Comparison of ENCODE assay signal across 27 cellular contexts in the genomic region with DNA sequence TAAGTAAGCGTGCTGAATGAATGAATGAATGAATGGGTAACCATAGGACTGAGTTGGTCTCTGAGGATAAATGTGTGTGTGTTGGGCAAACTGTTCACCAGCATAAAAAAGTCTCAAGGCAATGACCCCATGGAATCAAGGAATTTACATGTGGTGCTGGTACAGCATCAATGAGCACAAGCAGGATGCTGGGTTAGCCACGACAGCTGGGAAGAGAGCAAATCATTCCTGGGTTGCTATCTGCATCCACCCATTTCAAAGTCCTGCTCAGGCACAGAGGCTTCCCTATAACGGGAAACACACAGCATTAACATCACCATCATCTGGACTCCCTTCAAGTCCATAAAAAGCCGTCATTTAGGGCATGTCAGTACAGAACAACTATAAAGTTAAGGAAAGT. TPM values are rescaled to one million over a fixed set of nuclear protein-coding genes. Genes with fewer than 3 reads are reported as not detected.
"Had no signal": no experiment of that assay in that cellular context is flagged by ENCODE, and none has a peak within 500 bp of the region (broad histone marks: within the 10 kb centered on the region; RNA-seq: fewer than 3 reads in every experiment).

No MANE protein-coding gene starts in this region.

- FAIRE-seq: astrocyte, endometrium, endothelial cell of umbilical vein had no signal

- H3K4me1 ChIP-seq: colonic mucosa, esophagus squamous epithelium, heart right ventricle had no signal

- H3K4me3 ChIP-seq: colonic mucosa, esophagus squamous epithelium, gastroesophageal sphincter, heart right ventricle had no signal

- H3K27me3 ChIP-seq: colonic mucosa, esophagus squamous epithelium, gastroesophageal sphincter, heart right ventricle had no signal

- H3K9me3 ChIP-seq: colonic mucosa, esophagus squamous epithelium, gastroesophageal sphincter, heart right ventricle had no signal

- H3K36me3 ChIP-seq: colonic mucosa had no signal

- DNase-seq: activated CD4-positive, alpha-beta memory T cell treated with anti-CD3 and anti-CD28 coated beads, Interleukin-2, amount 10 ng/mL, durations not matched to agents 7 days and 5 days; activated CD4-positive, alpha-beta T cell treated with anti-CD3 and anti-CD28 coated beads for 36 hours; activated CD4-positive, alpha-beta T cell treated with anti-CD3 and anti-CD28 coated beads, Interleukin-2, amount 10 ng/mL, durations not matched to agents 7 days and 5 days; activated CD4-positive, alpha-beta T cell treated with anti-CD3 and anti-CD28 coated beads, Interleukin-2, amount 50 U/mL, for 4 hours; activated CD4-positive, CD25-positive, alpha-beta regulatory T cell; activated CD4-positive, CD25-positive, alpha-beta regulatory T cell treated with anti-CD3 and anti-CD28 coated beads, Interleukin-2, amount 50 U/mL, for 72 hours; activated effector memory CD4-positive, alpha-beta T cell treated with Interleukin-2 at 50 U/mL for 16 hours; activated gamma-delta T cell treated with Interleukin-2 at 50 U/mL for 16 hours; activated naive CD4-positive, alpha-beta T cell treated with anti-CD3 and anti-CD28 coated beads, Interleukin-2, amount 50 U/mL, for 16 hours; activated naive CD4-positive, alpha-beta T cell treated with Interleukin-2 at 50 U/mL for 16 hours; activated T-cell treated with anti-CD3 and anti-CD28 coated beads, Interleukin-2, amount 50 U/mL, for 4 hours; amniotic stem cell; anterior cingulate cortex; caudate nucleus; colonic mucosa; effector CD8-positive, alpha-beta T cell; esophagus squamous epithelium; foreskin melanocyte; heart right ventricle; T-helper 2 cell had no signal

- ATAC-seq: activated CD4-positive, alpha-beta T cell treated with anti-CD3 and anti-CD28 coated beads for 36 hours; activated T-cell treated with anti-CD3 and anti-CD28 coated beads, Interleukin-2, amount 50 U/mL, for 4 hours; activated T-helper 17 cell treated with anti-CD3 and anti-CD28 coated beads, Interleukin-2, amount 50 U/mL, for 72 hours; gastroesophageal sphincter; heart right ventricle had no signal

- H3K27ac ChIP-seq: colonic mucosa, epithelial cell of prostate, esophagus squamous epithelium, gastroesophageal sphincter, heart right ventricle had no signal

RNA-seq across cellular contexts. Expression of gene CCDC149, which starts 41.7 kb away (rescaled TPM):
- total RNA-seq: activated CD4-positive, alpha-beta memory T cell treated with anti-CD3 and anti-CD28 coated beads, Interleukin-2, amount 10 ng/mL, durations not matched to agents 7 days and 5 days; activated CD4-positive, alpha-beta T cell treated with anti-CD3 and anti-CD28 coated beads, Interleukin-2, amount 10 ng/mL, durations not matched to agents 7 days and 5 days; activated T-cell treated with anti-CD3 and anti-CD28 coated beads, Interleukin-2, amount 50 U/mL, for 4 hours; activated T-helper 17 cell treated with anti-CD3 and anti-CD28 coated beads, Interleukin-2, amount 50 U/mL, for 72 hours; T-helper 1 cell treated with Interleukin-12 subunit alpha and Interleukin-12 subunit beta and Interleukin-4 antibody, amounts not matched to agents 30 ng/mL and 1 ng/mL, for 36 hours had no signal
